Comparison of ENCODE assay signal across 15 cellular contexts in the genomic region with DNA sequence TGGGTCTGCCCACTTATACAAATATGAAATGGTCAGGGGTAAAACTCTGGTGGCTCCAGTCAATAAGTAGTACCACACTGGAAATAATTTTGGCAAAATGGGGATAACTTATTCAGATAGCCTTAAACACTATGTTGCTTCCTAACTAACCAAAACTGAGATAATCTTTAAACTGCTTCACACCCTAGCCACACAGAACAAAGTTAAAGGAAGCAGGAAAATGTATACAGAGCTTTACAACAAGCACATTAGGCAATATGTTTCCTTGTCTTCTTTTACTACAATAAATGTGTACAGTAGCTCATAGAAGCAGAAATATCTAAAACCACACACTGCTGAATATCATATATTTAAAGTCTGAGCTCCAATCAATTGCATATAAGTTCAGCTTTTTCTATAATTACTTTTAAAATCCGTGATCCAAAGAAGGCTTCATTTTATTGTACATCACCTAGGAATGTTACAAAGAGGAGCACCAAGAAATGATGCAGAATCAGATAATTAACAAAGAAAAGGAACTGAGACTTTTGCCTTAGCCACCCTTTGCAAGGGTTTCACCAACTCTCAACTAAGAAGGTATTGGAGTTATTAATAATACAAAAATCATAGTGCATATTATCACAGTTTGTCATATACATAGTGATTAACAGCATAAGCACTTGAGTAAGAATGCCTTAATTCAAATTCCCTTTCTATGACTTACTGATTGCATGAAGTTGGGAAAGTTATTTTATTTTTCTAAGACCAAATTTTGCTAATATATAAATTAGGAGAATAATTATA.
"Had no signal": no experiment of that assay in that cellular context is flagged by ENCODE, and none has a peak within 500 bp of the region (broad histone marks: within the 10 kb centered on the region; RNA-seq: fewer than 3 reads in every experiment).

No MANE protein-coding gene starts in this region.

- H3K36me3 ChIP-seq: esophagus muscularis mucosa, left ventricle myocardium inferior, sigmoid colon, thoracic aorta had no signal

- H3K27me3 ChIP-seq: dorsolateral prefrontal cortex, esophagus muscularis mucosa, sigmoid colon had no signal

- ATAC-seq: activated CD8-positive, alpha-beta memory T cell treated with anti-CD3 and anti-CD28 coated beads, Interleukin-2, amount 10 ng/mL, durations not matched to agents 7 days and 5 days had no signal

- DNase-seq: activated CD4-positive, alpha-beta T cell treated with anti-CD3 and anti-CD28 coated beads for 1 hour; activated CD4-positive, alpha-beta T cell treated with anti-CD3 and anti-CD28 coated beads, Interleukin-2, amount 50 U/mL, for 48 hours; activated CD8-positive, alpha-beta memory T cell treated with anti-CD3 and anti-CD28 coated beads, Interleukin-2, amount 10 ng/mL, durations not matched to agents 7 days and 5 days; activated effector memory CD4-positive, alpha-beta T cell treated with anti-CD3 and anti-CD28 coated beads, Interleukin-2, amount 50 U/mL, for 16 hours; activated naive CD8-positive, alpha-beta T cell treated with anti-CD3 and anti-CD28 coated beads for 36 hours; activated T-cell treated with anti-CD3 and anti-CD28 coated beads, Interleukin-2, amount 50 U/mL, for 24 hours; anterior cingulate cortex; dorsolateral prefrontal cortex; head of caudate nucleus; left ventricle myocardium inferior; mesendoderm; sigmoid colon; stimulated activated CD4-positive, alpha-beta T cell treated with anti-CD3 and anti-CD28 coated beads, Interleukin-4, amount 100 ng/mL, for 24 hours had no signal

- H3K4me1 ChIP-seq: esophagus muscularis mucosa, sigmoid colon had no signal

- H3K9me3 ChIP-seq: esophagus muscularis mucosa, left ventricle myocardium inferior, sigmoid colon, thoracic aorta had no signal

- H3K27ac ChIP-seq: dorsolateral prefrontal cortex, esophagus muscularis mucosa, left ventricle myocardium inferior, sigmoid colon, thoracic aorta had no signal

- H3K4me3 ChIP-seq: dorsolateral prefrontal cortex, esophagus muscularis mucosa, left ventricle myocardium inferior, sigmoid colon, thoracic aorta had no signal
